ENCODE assay signal across 9 cellular contexts in genomic region chr1:214447557-214447871, GRCh38.
DNase-seq lines count a peak whose midpoint lies in the region; ATAC-seq, FAIRE-seq and TF ChIP-seq lines count a peak whose summit lies in the region.
"Had no signal": no experiment of that assay in that cellular context is flagged by ENCODE, and none has a peak within 500 bp of the region (broad histone marks: within the 10 kb centered on the region; RNA-seq: fewer than 3 reads in every experiment).

No MANE protein-coding gene starts in this region.

- 82 to 85% methylated on average over 2 of the region's 2 CpGs for WGBS in body of pancreas, 2 donors
- 79% methylated on average over 2 of the region's 2 CpGs for WGBS in esophagus muscularis mucosa

- peaks cover 55% of the 10 kb centered on the region for H3K79me2 ChIP-seq in ACC112 (ENCODE audit: control insufficient read depth, insufficient read depth, low read length, unreplicated experiment)

- H3K9me3 ChIP-seq in HUES48 (ENCODE audit: control insufficient read depth, insufficient read depth, low read length) (no peaks in the 10 kb centered on the region), body of pancreas (no peaks in the 10 kb centered on the region), kidney (ENCODE audit: control insufficient read depth in 1 of 2, low read length in 2 of 2) (no peaks in the 10 kb centered on the region), right atrium auricular region (no peaks in the 10 kb centered on the region), esophagus muscularis mucosa (no peaks in the 10 kb centered on the region)
- H3K9me3 ChIP-seq: BE2C had no signal

- no peak for TF ChIP-seq CTCF in body of pancreas (IDR thresholded peaks at IDR 0.05)
- no peak for TF ChIP-seq CTCF in kidney (IDR thresholded peaks at IDR 0.05; ENCODE audit: borderline replicate concordance, extremely low read depth, insufficient read depth)
- TF ChIP-seq CTCF in right atrium auricular region (IDR thresholded peaks at IDR 0.05), result no peak
- TF ChIP-seq CTCF in esophagus muscularis mucosa (IDR thresholded peaks at IDR 0.05), result no peak

- no peak overlapping the region for H2AFZ ChIP-seq in ACC112 (ENCODE audit: low read length, unreplicated experiment)

- H3K27ac ChIP-seq in ACC112 (ENCODE audit: low read depth, low read length), result peak overlapping the region; percentile 98
- peak overlapping the region; percentile 98 for H3K27ac ChIP-seq in HUES48 (ENCODE audit: low read depth, low read length)
- H3K27ac ChIP-seq in body of pancreas, result peak overlapping the region in 3 of 4 donors; percentile 61 to 78 (median 68)
- peak overlapping the region; percentile 40 to 49 for H3K27ac ChIP-seq in kidney (ENCODE audit: low read depth in 2 of 2, low read length in 2 of 2)
- no peak overlapping the region for H3K27ac ChIP-seq in right atrium auricular region
- H3K27ac ChIP-seq in esophagus muscularis mucosa (replicated peaks in 1 of 4), result peak overlapping the region in 2 of 4 donors; percentile 61 to 71

- no peak for ATAC-seq in body of pancreas

- H3K27me3 ChIP-seq in ACC112 (ENCODE audit: insufficient read depth, low read length) (no peaks in the 10 kb centered on the region), HUES48 (ENCODE audit: control insufficient read depth, insufficient read depth, low read length) (no peaks in the 10 kb centered on the region), body of pancreas (no peaks in the 10 kb centered on the region), right atrium auricular region (no peaks in the 10 kb centered on the region), esophagus muscularis mucosa (no peaks in the 10 kb centered on the region)

- DNase-seq in body of pancreas (no peak), kidney (no peak), NCI-H524 treated with DMSO at 0.1 percent for 48 hours (lab: John Stamatoyannopoulos, UW) (no peak), right atrium auricular region (ENCODE audit: low spot score) (no peak), RCC 7860 (ENCODE audit: low spot score) (no peak), esophagus muscularis mucosa (ENCODE audit: extremely low spot score) (no peak)
- DNase-seq: BE2C had no signal

- peaks cover 10% of the 10 kb centered on the region for H3K36me3 ChIP-seq in ACC112 (ENCODE audit: insufficient read depth, low read length)
- 0 out of 2 replicates have a peak, but pooled peaks cover 3% of the 10 kb centered on the region for H3K36me3 ChIP-seq in HUES48 (ENCODE audit: control insufficient read depth, insufficient read depth, low read length)
- H3K36me3 ChIP-seq in body of pancreas (replicated peaks in 1 of 2; ENCODE audit: insufficient read depth in 1 of 2, low read depth in 2 of 2), result no peaks in the 10 kb centered on the region
- H3K36me3 ChIP-seq in kidney (ENCODE audit: control insufficient read depth in 1 of 2, insufficient read depth in 2 of 2, low read length in 2 of 2), result no peaks in the 10 kb centered on the region
- H3K36me3 ChIP-seq in right atrium auricular region, result no peaks in the 10 kb centered on the region
- no peaks in the 10 kb centered on the region for H3K36me3 ChIP-seq in esophagus muscularis mucosa
- H3K36me3 ChIP-seq: BE2C had no signal

- peaks cover 66% of the 10 kb centered on the region for H3K4me1 ChIP-seq in ACC112 (ENCODE audit: control insufficient read depth, insufficient read depth, low read length, unreplicated experiment)
- H3K4me1 ChIP-seq in HUES48 (ENCODE audit: control insufficient read depth, insufficient read depth, low read length), result peaks cover 59% of the 10 kb centered on the region
- H3K4me1 ChIP-seq in body of pancreas, result peaks cover 3% of the 10 kb centered on the region
- H3K4me1 ChIP-seq in kidney (ENCODE audit: control insufficient read depth in 1 of 2, insufficient read depth in 1 of 2, low read depth in 1 of 2, low read length in 2 of 2), result peaks cover under 1 to 2% of the 10 kb centered on the region in 2 donors
- H3K4me1 ChIP-seq in right atrium auricular region, result no peaks in the 10 kb centered on the region
- peaks cover 29 to 45% (median 36%) of the 10 kb centered on the region in 4 donors for H3K4me1 ChIP-seq in esophagus muscularis mucosa
- H3K4me1 ChIP-seq: BE2C had no signal

- intact Hi-C loops in body of pancreas (cut with DNase I) (no loop called here), kidney (cut with DNase I) (no loop called here), esophagus muscularis mucosa (cut with DNase I) (loop anchor here (5.0 kb wide), 1 partner anchor 105 kb away; the partner anchor contains the start of gene PTPN14)

- peak overlapping the region; percentile 66 for H3K9ac ChIP-seq in HUES48 (ENCODE audit: low read depth, low read length)
- H3K9ac ChIP-seq in kidney (ENCODE audit: low read length in 2 of 2), result no peak overlapping the region

- no peak for TF ChIP-seq EP300 in esophagus muscularis mucosa (IDR thresholded peaks at IDR 0.05)

- TF ChIP-seq POLR2A in body of pancreas (IDR thresholded peaks at IDR 0.05), result no peak
- TF ChIP-seq POLR2A in esophagus muscularis mucosa (IDR thresholded peaks at IDR 0.05; ENCODE audit: low read depth), result no peak

- peak overlapping the region; percentile 42; the same call in 1 of the 2 replicates for H3K4me3 ChIP-seq in ACC112 (ENCODE audit: low read depth, low read length)
- H3K4me3 ChIP-seq in HUES48 (ENCODE audit: low read depth, low read length), result peak overlapping the region; percentile 32
- no peak overlapping the region for H3K4me3 ChIP-seq in body of pancreas
- H3K4me3 ChIP-seq in kidney (ENCODE audit: low read length in 2 of 2), result no peak overlapping the region
- H3K4me3 ChIP-seq in right atrium auricular region, result no peak overlapping the region
- no peak overlapping the region for H3K4me3 ChIP-seq in esophagus muscularis mucosa

- FAIRE-seq in kidney (lab: Jason Lieb, UNC), result no peak
- FAIRE-seq in RCC 7860 (lab: Jason Lieb, UNC), result no peak

Comparison
In these comparisons a context has a peak if more than half of its experiments do, and no peak if none do; other contexts are left out.
1. H3K27ac ChIP-seq: peak in ACC112 (single experiment), HUES48 (single experiment), body of pancreas (3 of 4) and kidney (2 of 2); none in right atrium auricular region (0 of 2).
2. H3K4me3 ChIP-seq: peak in ACC112 (single experiment) and HUES48 (single experiment); none in body of pancreas (0 of 2), kidney (0 of 2), right atrium auricular region (0 of 2) and esophagus muscularis mucosa (0 of 4).